ENCODE assay signal across 2 cellular contexts in the genomic region with DNA sequence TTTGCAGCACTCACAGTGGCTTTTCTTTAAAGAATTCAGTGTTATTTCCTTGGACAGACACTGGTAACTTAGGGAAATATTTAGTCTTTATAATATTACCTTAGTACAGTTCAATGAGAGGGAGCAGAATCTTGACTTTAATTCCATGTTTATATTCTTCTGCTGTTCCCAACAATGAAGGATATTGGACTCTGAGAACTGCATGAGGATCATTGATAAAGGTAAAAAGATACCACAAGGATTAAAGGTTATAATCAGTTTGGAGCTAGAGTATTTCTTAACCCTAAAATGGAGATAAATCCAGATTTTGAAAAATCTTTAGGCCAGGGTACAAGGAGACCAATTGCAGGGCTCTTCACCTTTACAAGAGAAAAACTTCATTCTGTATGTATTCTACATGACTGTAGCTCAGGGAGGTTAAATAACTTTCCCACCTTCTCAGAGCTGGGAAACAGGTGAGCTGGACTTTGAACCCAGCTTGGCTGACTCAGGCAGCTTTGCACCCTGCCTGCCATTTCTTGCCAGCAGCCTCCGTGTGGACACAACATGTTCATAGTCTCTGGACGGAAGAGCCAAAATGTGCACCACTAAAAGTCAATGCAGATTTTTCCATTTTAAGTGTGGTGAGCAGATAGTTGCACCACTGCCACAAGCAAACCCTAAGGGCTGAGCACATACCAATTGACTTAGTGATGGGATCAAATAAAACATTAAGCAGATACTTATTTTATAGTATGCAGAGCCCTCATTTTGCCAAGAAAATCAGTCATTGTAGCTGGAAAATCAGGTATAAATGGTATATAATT.
TF ChIP-seq lines count a peak whose summit lies in the region.

No MANE protein-coding gene starts in this region.

TF ChIP-seq in WTC11, 78 proteins besides CTCF, POLR2A, EP300 and RAD21:
- TF ChIP-seq GABPB1 (CRISPR knock-in tag; IDR thresholded peaks at IDR 0.05) = peak; percentile 81
- TF ChIP-seq TEAD4 (CRISPR knock-in tag; IDR thresholded peaks at IDR 0.05) = no peak

TF ChIP-seq in HepG2, 621 proteins besides CTCF, POLR2A, EP300 and RAD21 (continues in another document):
- TF ChIP-seq ZFYVE20 (CRISPR knock-in tag; IDR thresholded peaks at IDR 0.05; ENCODE audit: borderline replicate concordance, low read depth) = no peak
- TF ChIP-seq, protein P1, sequence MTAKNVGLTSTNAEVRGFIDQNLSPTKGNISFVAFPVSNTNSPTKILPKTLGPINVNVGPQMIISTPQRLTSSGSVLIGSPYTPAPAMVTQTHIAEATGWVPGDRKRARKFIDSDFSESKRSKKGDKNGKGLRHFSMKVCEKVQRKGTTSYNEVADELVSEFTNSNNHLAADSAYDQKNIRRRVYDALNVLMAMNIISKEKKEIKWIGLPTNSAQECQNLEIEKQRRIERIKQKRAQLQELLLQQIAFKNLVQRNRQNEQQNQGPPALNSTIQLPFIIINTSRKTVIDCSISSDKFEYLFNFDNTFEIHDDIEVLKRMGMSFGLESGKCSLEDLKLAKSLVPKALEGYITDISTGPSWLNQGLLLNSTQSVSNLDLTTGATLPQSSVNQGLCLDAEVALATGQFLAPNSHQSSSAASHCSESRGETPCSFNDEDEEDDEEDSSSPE (CRISPR knock-in tag; IDR thresholded peaks at IDR 0.05) = peak; percentile 39; the same call in 1 of the 2 replicates
- 0 out of 2 replicates have a peak, but pooled peaks have one; percentile 54 for TF ChIP-seq AHR (CRISPR knock-in tag; IDR thresholded peaks at IDR 0.05)
- peak; percentile 64 for TF ChIP-seq RBFOX2 (IDR thresholded peaks at IDR 0.05; ENCODE audit: low read depth, low read length)
- 0 out of 2 replicates have a peak, but pooled peaks have one; percentile 59 for TF ChIP-seq WIZ (CRISPR knock-in tag; IDR thresholded peaks at IDR 0.05)
- TF ChIP-seq, protein P2, sequence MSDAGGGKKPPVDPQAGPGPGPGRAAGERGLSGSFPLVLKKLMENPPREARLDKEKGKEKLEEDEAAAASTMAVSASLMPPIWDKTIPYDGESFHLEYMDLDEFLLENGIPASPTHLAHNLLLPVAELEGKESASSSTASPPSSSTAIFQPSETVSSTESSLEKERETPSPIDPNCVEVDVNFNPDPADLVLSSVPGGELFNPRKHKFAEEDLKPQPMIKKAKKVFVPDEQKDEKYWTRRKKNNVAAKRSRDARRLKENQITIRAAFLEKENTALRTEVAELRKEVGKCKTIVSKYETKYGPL (CRISPR knock-in tag; IDR thresholded peaks at IDR 0.05) = no peak
- peak; percentile 86 for TF ChIP-seq POLR2G (IDR thresholded peaks at IDR 0.05; ENCODE audit: low read depth, low read length)
- peak; percentile 70; the same call in 1 of the 2 replicates for TF ChIP-seq ZNF788 (CRISPR knock-in tag; IDR thresholded peaks at IDR 0.05; ENCODE audit: borderline replicate concordance)
- TF ChIP-seq MED8 (CRISPR knock-in tag; IDR thresholded peaks at IDR 0.05; ENCODE audit: insufficient replicate concordance) = no peak
- TF ChIP-seq, protein P3, sequence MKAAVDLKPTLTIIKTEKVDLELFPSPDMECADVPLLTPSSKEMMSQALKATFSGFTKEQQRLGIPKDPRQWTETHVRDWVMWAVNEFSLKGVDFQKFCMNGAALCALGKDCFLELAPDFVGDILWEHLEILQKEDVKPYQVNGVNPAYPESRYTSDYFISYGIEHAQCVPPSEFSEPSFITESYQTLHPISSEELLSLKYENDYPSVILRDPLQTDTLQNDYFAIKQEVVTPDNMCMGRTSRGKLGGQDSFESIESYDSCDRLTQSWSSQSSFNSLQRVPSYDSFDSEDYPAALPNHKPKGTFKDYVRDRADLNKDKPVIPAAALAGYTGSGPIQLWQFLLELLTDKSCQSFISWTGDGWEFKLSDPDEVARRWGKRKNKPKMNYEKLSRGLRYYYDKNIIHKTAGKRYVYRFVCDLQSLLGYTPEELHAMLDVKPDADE (CRISPR knock-in tag; IDR thresholded peaks at IDR 0.05) = no peak
- 0 out of 2 replicates have a peak, but pooled peaks have one; percentile 17 for TF ChIP-seq TCF7 (IDR thresholded peaks at IDR 0.05; ENCODE audit: low read depth)
- TF ChIP-seq, protein P4, sequence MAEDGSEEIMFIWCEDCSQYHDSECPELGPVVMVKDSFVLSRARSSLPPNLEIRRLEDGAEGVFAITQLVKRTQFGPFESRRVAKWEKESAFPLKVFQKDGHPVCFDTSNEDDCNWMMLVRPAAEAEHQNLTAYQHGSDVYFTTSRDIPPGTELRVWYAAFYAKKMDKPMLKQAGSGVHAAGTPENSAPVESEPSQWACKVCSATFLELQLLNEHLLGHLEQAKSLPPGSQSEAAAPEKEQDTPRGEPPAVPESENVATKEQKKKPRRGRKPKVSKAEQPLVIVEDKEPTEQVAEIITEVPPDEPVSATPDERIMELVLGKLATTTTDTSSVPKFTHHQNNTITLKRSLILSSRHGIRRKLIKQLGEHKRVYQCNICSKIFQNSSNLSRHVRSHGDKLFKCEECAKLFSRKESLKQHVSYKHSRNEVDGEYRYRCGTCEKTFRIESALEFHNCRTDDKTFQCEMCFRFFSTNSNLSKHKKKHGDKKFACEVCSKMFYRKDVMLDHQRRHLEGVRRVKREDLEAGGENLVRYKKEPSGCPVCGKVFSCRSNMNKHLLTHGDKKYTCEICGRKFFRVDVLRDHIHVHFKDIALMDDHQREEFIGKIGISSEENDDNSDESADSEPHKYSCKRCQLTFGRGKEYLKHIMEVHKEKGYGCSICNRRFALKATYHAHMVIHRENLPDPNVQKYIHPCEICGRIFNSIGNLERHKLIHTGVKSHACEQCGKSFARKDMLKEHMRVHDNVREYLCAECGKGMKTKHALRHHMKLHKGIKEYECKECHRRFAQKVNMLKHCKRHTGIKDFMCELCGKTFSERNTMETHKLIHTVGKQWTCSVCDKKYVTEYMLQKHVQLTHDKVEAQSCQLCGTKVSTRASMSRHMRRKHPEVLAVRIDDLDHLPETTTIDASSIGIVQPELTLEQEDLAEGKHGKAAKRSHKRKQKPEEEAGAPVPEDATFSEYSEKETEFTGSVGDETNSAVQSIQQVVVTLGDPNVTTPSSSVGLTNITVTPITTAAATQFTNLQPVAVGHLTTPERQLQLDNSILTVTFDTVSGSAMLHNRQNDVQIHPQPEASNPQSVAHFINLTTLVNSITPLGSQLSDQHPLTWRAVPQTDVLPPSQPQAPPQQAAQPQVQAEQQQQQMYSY (CRISPR knock-in tag; IDR thresholded peaks at IDR 0.05) = no peak
- TF ChIP-seq, protein P5, sequence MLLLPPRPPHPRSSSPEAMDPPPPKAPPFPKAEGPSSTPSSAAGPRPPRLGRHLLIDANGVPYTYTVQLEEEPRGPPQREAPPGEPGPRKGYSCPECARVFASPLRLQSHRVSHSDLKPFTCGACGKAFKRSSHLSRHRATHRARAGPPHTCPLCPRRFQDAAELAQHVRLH (CRISPR knock-in tag; IDR thresholded peaks at IDR 0.05; ENCODE audit: borderline replicate concordance, low read depth) = peak; percentile 85; the same call in 1 of the 2 replicates
- TF ChIP-seq, protein P6, sequence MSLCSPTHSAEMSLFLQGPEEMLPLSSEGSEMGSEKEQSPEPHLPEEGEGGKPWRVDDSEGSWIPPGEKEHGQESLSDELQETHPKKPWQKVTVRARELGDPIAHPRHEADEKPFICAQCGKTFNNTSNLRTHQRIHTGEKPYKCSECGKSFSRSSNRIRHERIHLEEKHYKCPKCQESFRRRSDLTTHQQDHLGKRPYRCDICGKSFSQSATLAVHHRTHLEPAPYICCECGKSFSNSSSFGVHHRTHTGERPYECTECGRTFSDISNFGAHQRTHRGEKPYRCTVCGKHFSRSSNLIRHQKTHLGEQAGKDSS (CRISPR knock-in tag; IDR thresholded peaks at IDR 0.05; ENCODE audit: borderline replicate concordance, low read depth) = peak; percentile 47; the same call in 1 of the 2 replicates
- TF ChIP-seq KAT7 (CRISPR knock-in tag; IDR thresholded peaks at IDR 0.05; ENCODE audit: borderline replicate concordance) = 0 out of 2 replicates have a peak, but pooled peaks have one; percentile 30
- TF ChIP-seq ZNF552 (CRISPR knock-in tag; IDR thresholded peaks at IDR 0.05; ENCODE audit: borderline replicate concordance) = no peak
- TF ChIP-seq SMAD1 (CRISPR knock-in tag; IDR thresholded peaks at IDR 0.05; ENCODE audit: borderline replicate concordance, low read depth) = no peak
- TF ChIP-seq, protein P7, sequence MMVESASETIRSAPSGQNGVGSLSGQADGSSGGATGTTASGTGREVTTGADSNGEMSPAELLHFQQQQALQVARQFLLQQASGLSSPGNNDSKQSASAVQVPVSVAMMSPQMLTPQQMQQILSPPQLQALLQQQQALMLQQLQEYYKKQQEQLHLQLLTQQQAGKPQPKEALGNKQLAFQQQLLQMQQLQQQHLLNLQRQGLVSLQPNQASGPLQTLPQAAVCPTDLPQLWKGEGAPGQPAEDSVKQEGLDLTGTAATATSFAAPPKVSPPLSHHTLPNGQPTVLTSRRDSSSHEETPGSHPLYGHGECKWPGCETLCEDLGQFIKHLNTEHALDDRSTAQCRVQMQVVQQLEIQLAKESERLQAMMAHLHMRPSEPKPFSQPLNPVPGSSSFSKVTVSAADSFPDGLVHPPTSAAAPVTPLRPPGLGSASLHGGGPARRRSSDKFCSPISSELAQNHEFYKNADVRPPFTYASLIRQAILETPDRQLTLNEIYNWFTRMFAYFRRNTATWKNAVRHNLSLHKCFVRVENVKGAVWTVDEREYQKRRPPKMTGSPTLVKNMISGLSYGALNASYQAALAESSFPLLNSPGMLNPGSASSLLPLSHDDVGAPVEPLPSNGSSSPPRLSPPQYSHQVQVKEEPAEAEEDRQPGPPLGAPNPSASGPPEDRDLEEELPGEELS (CRISPR knock-in tag; IDR thresholded peaks at IDR 0.05) = peak; percentile 78
- no peak for TF ChIP-seq ZNF333 (CRISPR knock-in tag; IDR thresholded peaks at IDR 0.05; ENCODE audit: borderline replicate concordance)
- TF ChIP-seq TRIM24 (CRISPR knock-in tag; IDR thresholded peaks at IDR 0.05) = no peak
- TF ChIP-seq, protein P8, sequence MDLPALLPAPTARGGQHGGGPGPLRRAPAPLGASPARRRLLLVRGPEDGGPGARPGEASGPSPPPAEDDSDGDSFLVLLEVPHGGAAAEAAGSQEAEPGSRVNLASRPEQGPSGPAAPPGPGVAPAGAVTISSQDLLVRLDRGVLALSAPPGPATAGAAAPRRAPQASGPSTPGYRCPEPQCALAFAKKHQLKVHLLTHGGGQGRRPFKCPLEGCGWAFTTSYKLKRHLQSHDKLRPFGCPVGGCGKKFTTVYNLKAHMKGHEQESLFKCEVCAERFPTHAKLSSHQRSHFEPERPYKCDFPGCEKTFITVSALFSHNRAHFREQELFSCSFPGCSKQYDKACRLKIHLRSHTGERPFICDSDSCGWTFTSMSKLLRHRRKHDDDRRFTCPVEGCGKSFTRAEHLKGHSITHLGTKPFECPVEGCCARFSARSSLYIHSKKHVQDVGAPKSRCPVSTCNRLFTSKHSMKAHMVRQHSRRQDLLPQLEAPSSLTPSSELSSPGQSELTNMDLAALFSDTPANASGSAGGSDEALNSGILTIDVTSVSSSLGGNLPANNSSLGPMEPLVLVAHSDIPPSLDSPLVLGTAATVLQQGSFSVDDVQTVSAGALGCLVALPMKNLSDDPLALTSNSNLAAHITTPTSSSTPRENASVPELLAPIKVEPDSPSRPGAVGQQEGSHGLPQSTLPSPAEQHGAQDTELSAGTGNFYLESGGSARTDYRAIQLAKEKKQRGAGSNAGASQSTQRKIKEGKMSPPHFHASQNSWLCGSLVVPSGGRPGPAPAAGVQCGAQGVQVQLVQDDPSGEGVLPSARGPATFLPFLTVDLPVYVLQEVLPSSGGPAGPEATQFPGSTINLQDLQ (CRISPR knock-in tag; IDR thresholded peaks at IDR 0.05) = no peak
- TF ChIP-seq FLYWCH1 (CRISPR knock-in tag; IDR thresholded peaks at IDR 0.05) = 0 out of 2 replicates have a peak, but pooled peaks have one; percentile 23
- TF ChIP-seq KDM3A (CRISPR knock-in tag; IDR thresholded peaks at IDR 0.05; ENCODE audit: low read depth) = peak; percentile 92; the same call in 1 of the 2 replicates
- TF ChIP-seq HDAC2 (CRISPR knock-in tag; IDR thresholded peaks at IDR 0.05) = peak; percentile 92
- TF ChIP-seq, protein P9, sequence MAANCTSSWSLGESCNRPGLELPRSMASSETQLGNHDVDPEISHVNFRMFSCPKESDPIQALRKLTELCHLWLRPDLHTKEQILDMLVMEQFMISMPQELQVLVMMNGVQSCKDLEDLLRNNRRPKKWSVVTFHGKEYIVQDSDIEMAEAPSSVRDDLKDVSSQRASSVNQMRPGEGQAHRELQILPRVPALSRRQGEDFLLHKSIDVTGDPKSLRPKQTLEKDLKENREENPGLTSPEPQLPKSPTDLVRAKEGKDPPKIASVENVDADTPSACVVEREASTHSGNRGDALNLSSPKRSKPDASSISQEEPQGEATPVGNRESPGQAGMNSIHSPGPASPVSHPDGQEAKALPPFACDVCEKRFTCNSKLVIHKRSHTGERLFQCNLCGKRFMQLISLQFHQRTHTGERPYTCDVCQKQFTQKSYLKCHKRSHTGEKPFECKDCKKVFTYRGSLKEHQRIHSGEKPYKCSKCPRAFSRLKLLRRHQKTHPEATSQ (CRISPR knock-in tag; IDR thresholded peaks at IDR 0.05; ENCODE audit: borderline replicate concordance) = no peak
- peak; percentile 50; the same call in 1 of the 2 replicates for TF ChIP-seq SSRP1 (CRISPR knock-in tag; IDR thresholded peaks at IDR 0.05)
- peak; percentile 28 to 36; a peak in 3 of 4 replicates for TF ChIP-seq MAFK (conservative IDR thresholded peaks at IDR 0.05 in 1 of 2, IDR thresholded peaks at IDR 0.05 in 1 of 2; ENCODE audit: low read length in 2 of 2)
- TF ChIP-seq ZNF747 (CRISPR knock-in tag; IDR thresholded peaks at IDR 0.05; ENCODE audit: borderline replicate concordance) = peak; percentile 79; the same call in 1 of the 2 replicates
- TF ChIP-seq FOXA1 (IDR thresholded peaks at IDR 0.05) = no peak
- TF ChIP-seq FOXA1 (CRISPR knock-in tag; IDR thresholded peaks at IDR 0.05) = peak; percentile 87
- no peak for TF ChIP-seq ZNF577 (CRISPR knock-in tag; IDR thresholded peaks at IDR 0.05; ENCODE audit: borderline replicate concordance, low read depth)
- TF ChIP-seq ZNF569 (CRISPR knock-in tag; IDR thresholded peaks at IDR 0.05; ENCODE audit: borderline replicate concordance) = no peak
- TF ChIP-seq ZMYM4 (CRISPR knock-in tag; IDR thresholded peaks at IDR 0.05) = peak; percentile 87
- TF ChIP-seq HNRNPUL1 (IDR thresholded peaks at IDR 0.05; ENCODE audit: low read depth, low read length) = no peak
- TF ChIP-seq ATAD3A (CRISPR knock-in tag; IDR thresholded peaks at IDR 0.05) = no peak
- peak; percentile 49; the same call in 1 of the 2 replicates for TF ChIP-seq ZNF232 (CRISPR knock-in tag; IDR thresholded peaks at IDR 0.05; ENCODE audit: borderline replicate concordance)
- no peak for TF ChIP-seq ZNF83 (CRISPR knock-in tag; IDR thresholded peaks at IDR 0.05; ENCODE audit: borderline replicate concordance)
- TF ChIP-seq NFKB2 (CRISPR knock-in tag; IDR thresholded peaks at IDR 0.05; ENCODE audit: borderline replicate concordance) = peak; percentile 24; the same call in 1 of the 2 replicates
- TF ChIP-seq, protein P10, sequence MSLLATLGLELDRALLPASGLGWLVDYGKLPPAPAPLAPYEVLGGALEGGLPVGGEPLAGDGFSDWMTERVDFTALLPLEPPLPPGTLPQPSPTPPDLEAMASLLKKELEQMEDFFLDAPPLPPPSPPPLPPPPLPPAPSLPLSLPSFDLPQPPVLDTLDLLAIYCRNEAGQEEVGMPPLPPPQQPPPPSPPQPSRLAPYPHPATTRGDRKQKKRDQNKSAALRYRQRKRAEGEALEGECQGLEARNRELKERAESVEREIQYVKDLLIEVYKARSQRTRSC (CRISPR knock-in tag; IDR thresholded peaks at IDR 0.05; ENCODE audit: low read depth) = no peak
- peak; percentile 33; the same call in 1 of the 2 replicates for TF ChIP-seq TGIF2 (CRISPR knock-in tag; IDR thresholded peaks at IDR 0.05)
- peak; percentile 96 for TF ChIP-seq HNF4G (IDR thresholded peaks at IDR 0.05; ENCODE audit: borderline replicate concordance, low read depth, low read length)
- peak; percentile 93; the same call in 1 of the 2 replicates for TF ChIP-seq HNF4G (CRISPR knock-in tag; IDR thresholded peaks at IDR 0.05; ENCODE audit: borderline replicate concordance, low read depth)
